Comparison of ENCODE assay signal across 35 cellular contexts in the genomic region with DNA sequence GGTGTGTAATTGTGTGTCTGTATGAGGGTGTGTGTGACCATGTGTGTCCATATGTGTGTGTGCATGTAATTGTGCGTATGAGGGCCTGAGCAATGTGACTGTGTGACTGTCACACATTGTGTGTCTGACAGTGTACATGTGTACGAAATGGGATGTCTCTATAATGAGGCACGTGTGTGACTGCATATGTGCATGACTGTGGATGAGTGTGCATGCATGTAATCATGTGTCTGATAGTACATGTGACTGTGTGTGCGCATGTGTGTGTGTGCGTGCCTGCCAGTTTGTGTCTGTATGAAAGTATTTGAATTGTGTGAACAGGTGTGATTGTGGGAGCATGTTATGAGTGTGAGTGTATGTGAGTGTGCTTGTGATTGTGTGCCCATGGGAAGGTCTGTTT. TPM values are rescaled to one million over a fixed set of nuclear protein-coding genes. Genes with fewer than 3 reads are reported as not detected.
"Had no signal": no experiment of that assay in that cellular context is flagged by ENCODE, and none has a peak within 500 bp of the region (broad histone marks: within the 10 kb centered on the region; RNA-seq: fewer than 3 reads in every experiment).

No MANE protein-coding gene starts in this region.

- DNase-seq: activated B cell treated with CpG ODN at 0.5 μM for 24 hours; activated CD4-positive, alpha-beta memory T cell treated with anti-CD3 and anti-CD28 coated beads for 36 hours; activated CD4-positive, alpha-beta T cell treated with anti-CD3 and anti-CD28 coated beads for 4 hours; activated CD4-positive, alpha-beta T cell treated with anti-CD3 and anti-CD28 coated beads, Interleukin-2, amount 10 ng/mL, durations not matched to agents 24 days and 14 days; activated CD4-positive, alpha-beta T cell treated with anti-CD3 and anti-CD28 coated beads, Interleukin-2, amount 50 U/mL, for 1 hour; activated CD4-positive, alpha-beta T cell treated with anti-CD3 and anti-CD28 coated beads, Interleukin-2, amount 50 U/mL, for 4 hours; activated CD4-positive, CD25-positive, alpha-beta regulatory T cell treated with anti-CD3 and anti-CD28 coated beads, Interleukin-2, amount 50 U/mL, for 72 hours; activated CD8-positive, alpha-beta memory T cell treated with anti-CD3 and anti-CD28 coated beads, Interleukin-2, amount 50 U/mL, for 4 hours; activated CD8-positive, alpha-beta T cell treated with anti-CD3 and anti-CD28 coated beads for 36 hours; activated effector memory CD4-positive, alpha-beta T cell treated with anti-CD3 and anti-CD28 coated beads, Interleukin-2, amount 50 U/mL, for 16 hours; activated gamma-delta T cell treated with Interleukin-2 at 50 U/mL for 16 hours; activated naive CD4-positive, alpha-beta T cell; activated naive CD4-positive, alpha-beta T cell treated with anti-CD3 and anti-CD28 coated beads for 36 hours; activated naive CD4-positive, alpha-beta T cell treated with anti-CD3 and anti-CD28 coated beads, Interleukin-2, amount 50 U/mL, for 16 hours; activated naive CD8-positive, alpha-beta T cell treated with anti-CD3 and anti-CD28 coated beads for 36 hours; activated T-cell treated with anti-CD3 and anti-CD28 coated beads for 4 hours; activated T-cell treated with anti-CD3 and anti-CD28 coated beads, Interleukin-2, amount 50 U/mL, for 1 hour; activated T-cell treated with anti-CD3 and anti-CD28 coated beads, Interleukin-2, amount 50 U/mL, for 4 hours; activated T-cell treated with anti-CD3 and anti-CD28 coated beads, Interleukin-2, amount 50 U/mL, for 72 hours; amygdala; anterior cingulate cortex; central memory CD4-positive, alpha-beta T cell; cerebellar nuclear complex; T-cell; T-helper 17 cell; T-helper 9 cell had no signal

- H3K27ac ChIP-seq: ascending aorta, VCaP had no signal

- ATAC-seq: activated CD8-positive, alpha-beta T cell treated with anti-CD3 and anti-CD28 coated beads for 36 hours; activated naive CD4-positive, alpha-beta T cell treated with anti-CD3 and anti-CD28 coated beads, Interleukin-2, amount 50 U/mL, for 72 hours; activated T-cell treated with anti-CD3 and anti-CD28 coated beads, Interleukin-2, amount 50 U/mL, for 4 hours; activated T-cell treated with anti-CD3 and anti-CD28 coated beads, Interleukin-2, amount 50 U/mL, for 72 hours; activated T-helper 17 cell treated with anti-CD3 and anti-CD28 coated beads, Interleukin-2, amount 50 U/mL, for 72 hours; T-cell; T-helper 17 cell had no signal

- H3K4me1 ChIP-seq: ascending aorta had no signal

- H3K36me3 ChIP-seq: ascending aorta had no signal

- FAIRE-seq: TTC549 had no signal

- H3K27me3 ChIP-seq: ascending aorta had no signal

- H3K9me3 ChIP-seq: ascending aorta had no signal

- H3K4me3 ChIP-seq: ascending aorta had no signal

RNA-seq across cellular contexts. Expression of a gene that starts 2.2 kb away (rescaled TPM):
- total RNA-seq: activated B cell treated with CpG ODN at 0.5 μM for 24 hours; activated CD4-positive, alpha-beta memory T cell treated with anti-CD3 and anti-CD28 coated beads for 36 hours; activated CD4-positive, alpha-beta T cell treated with anti-CD3 and anti-CD28 coated beads, Interleukin-2, amount 10 ng/mL, durations not matched to agents 24 days and 14 days; activated CD8-positive, alpha-beta memory T cell treated with anti-CD3 and anti-CD28 coated beads for 36 hours; activated CD8-positive, alpha-beta T cell treated with anti-CD3 and anti-CD28 coated beads for 36 hours; activated naive CD4-positive, alpha-beta T cell treated with anti-CD3 and anti-CD28 coated beads for 36 hours; activated naive CD8-positive, alpha-beta T cell treated with anti-CD3 and anti-CD28 coated beads for 36 hours; activated T-cell treated with anti-CD3 and anti-CD28 coated beads, Interleukin-2, amount 50 U/mL, for 4 hours; activated T-cell treated with anti-CD3 and anti-CD28 coated beads, Interleukin-2, amount 50 U/mL, for 72 hours; activated T-helper 1 cell treated with anti-CD3 and anti-CD28 coated beads, Interleukin-12 subunit alpha, Interleukin-12 subunit beta, Interleukin-2, Interleukin-4 antibody, amounts not matched to agents 30 ng/mL and 10 ng/mL and 1 ng/mL, durations not matched to agents 14 hours and 24 hours and 36 hours; activated T-helper 17 cell treated with anti-CD3 and anti-CD28 coated beads, Interleukin-2, amount 50 U/mL, for 72 hours; ascending aorta; cardiac septum; T-cell; T-helper 1 cell treated with Interleukin-12 subunit alpha and Interleukin-12 subunit beta and Interleukin-4 antibody, amounts not matched to agents 30 ng/mL and 1 ng/mL, for 36 hours; T-helper 17 cell had no signal
